In the genomic region with DNA sequence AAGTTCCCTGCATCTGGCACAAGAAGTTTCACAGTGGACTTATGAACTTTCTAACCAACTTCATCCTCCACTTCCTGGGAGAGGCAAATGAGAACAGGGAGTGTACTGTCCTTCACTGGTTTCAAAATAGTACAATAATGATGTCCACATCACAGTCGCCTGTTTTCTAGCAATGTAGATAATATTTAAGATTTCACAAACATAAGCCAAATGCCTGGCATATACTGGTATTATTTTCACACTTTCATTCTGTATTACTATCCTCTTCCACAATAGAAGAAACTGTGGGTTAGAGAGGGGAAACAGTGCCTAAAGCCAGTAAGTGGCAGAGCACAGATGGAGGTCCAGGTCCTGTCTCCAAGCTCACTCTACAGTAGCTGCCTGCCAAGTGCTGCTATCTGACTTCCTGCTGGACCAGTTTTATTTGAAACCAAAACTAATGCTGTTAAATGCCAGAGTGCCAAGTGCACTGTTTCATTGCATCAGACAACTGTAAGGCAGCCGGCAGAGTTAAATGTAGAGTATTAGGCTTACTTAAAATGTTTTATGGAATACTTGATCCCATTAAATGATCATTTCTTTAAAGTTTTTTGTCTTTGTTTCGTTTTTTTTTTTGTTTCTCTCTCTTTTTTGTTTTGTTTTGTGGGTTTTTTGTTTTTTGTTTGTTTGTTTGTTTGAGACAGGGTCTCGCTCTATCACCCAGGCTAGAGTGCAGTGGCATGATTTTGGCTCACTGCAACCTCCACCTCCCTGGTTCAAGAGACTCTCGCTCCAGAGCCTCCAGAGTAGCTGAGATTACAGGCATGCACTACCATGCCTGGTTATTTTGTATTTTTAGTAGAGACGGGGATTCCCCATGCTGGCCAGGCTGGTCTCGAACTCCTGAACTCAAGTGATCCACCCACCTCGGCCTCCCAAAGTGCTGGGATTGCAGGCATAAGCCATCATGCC, we compare ENCODE assay signal across 8 cellular contexts. TPM values are rescaled to one million over a fixed set of nuclear protein-coding genes. Genes with fewer than 3 reads are reported as not detected.
DNase-seq lines count a peak whose midpoint lies in the region; ATAC-seq and TF ChIP-seq lines count a peak whose summit lies in the region.

No MANE protein-coding gene starts in this region.

- H3K27me3 ChIP-seq in mesenchymal stem cell (ENCODE audit: control insufficient read depth in 1 of 2, insufficient read depth in 1 of 2, low read length in 2 of 2): no peaks in the 10 kb centered on the region
- H3K27me3 ChIP-seq in brain microvascular endothelial cell (replicated peaks): no peaks in the 10 kb centered on the region
- H3K27me3 ChIP-seq in uterus: no peaks in the 10 kb centered on the region

- TF ChIP-seq CTCF in cardiac fibroblast (IDR thresholded peaks at IDR 0.05; ENCODE audit: low read depth, low read length): no peak
- TF ChIP-seq CTCF in brain microvascular endothelial cell (IDR thresholded peaks at IDR 0.05; ENCODE audit: low read depth, low read length, missing control alignments): no peak
- TF ChIP-seq CTCF in uterus (IDR thresholded peaks at IDR 0.05): no peak

- H3K4me3 ChIP-seq in cardiac fibroblast (replicated peaks in 1 of 2; ENCODE audit: low read depth in 2 of 2, low read length in 2 of 2): no peak overlapping the region
- H3K4me3 ChIP-seq in mesenchymal stem cell (ENCODE audit: insufficient read depth in 1 of 2, low read depth in 1 of 2, low read length in 2 of 2): no peak overlapping the region
- H3K4me3 ChIP-seq in brain microvascular endothelial cell (ENCODE audit: low read depth, low read length): no peak overlapping the region
- no peak overlapping the region for H3K4me3 ChIP-seq in uterus

- H3K36me3 ChIP-seq in mesenchymal stem cell (ENCODE audit: control insufficient read depth in 1 of 2, insufficient read depth in 2 of 2, low read depth in 1 of 2, low read length in 2 of 2): peaks cover 0 to 3% of the 10 kb centered on the region in 2 experiments
- H3K36me3 ChIP-seq in brain microvascular endothelial cell (replicated peaks): no peaks in the 10 kb centered on the region
- no peaks in the 10 kb centered on the region for H3K36me3 ChIP-seq in uterus

- WGBS in mesenchymal stem cell: 91% methylated on average over 6 of the region's 8 CpGs

- no peak overlapping the region for H2BK5ac ChIP-seq in mesenchymal stem cell (ENCODE audit: low read depth, low read length, poor library complexity, severe bottlenecking)

- H2BK15ac ChIP-seq in mesenchymal stem cell (ENCODE audit: low read depth, poor library complexity, severe bottlenecking): no peak overlapping the region

- H3K4me1 ChIP-seq in mesenchymal stem cell (ENCODE audit: control insufficient read depth, insufficient read depth, low read depth, low read length) (peaks cover 3% of the 10 kb centered on the region), uterus (no peaks in the 10 kb centered on the region)

- no peaks in the 10 kb centered on the region for H3K36me3 Mint-ChIP-seq in activated T-cell treated with anti-CD3 and anti-CD28 coated beads, Interleukin-2, amount 50 U/mL, for 24 hours (ENCODE audit: low read depth)

- peak overlapping the region; percentile 21 to 33 for H3K18ac ChIP-seq in mesenchymal stem cell (ENCODE audit: low read depth in 1 of 2, low read length in 2 of 2)

- DNase-seq in AG20443 (ENCODE audit: low spot score): peak; percentile 54
- peak; percentile 32 for DNase-seq in NCI-H1048 (lab: John Stamatoyannopoulos, UW)
- DNase-seq in cardiac fibroblast (ENCODE audit: low read depth in 2 of 2): peak; percentile 54 to 59
- DNase-seq in mesenchymal stem cell: peak; percentile 25
- no peak for DNase-seq in brain microvascular endothelial cell
- no peak for DNase-seq in activated T-cell treated with anti-CD3 and anti-CD28 coated beads, Interleukin-2, amount 50 U/mL, for 24 hours
- no peak for DNase-seq in uterus

- H3K4me1 Mint-ChIP-seq in activated T-cell treated with anti-CD3 and anti-CD28 coated beads, Interleukin-2, amount 50 U/mL, for 24 hours (ENCODE audit: low read depth): no peaks in the 10 kb centered on the region

- no peak for ATAC-seq in HG02973 (IDR thresholded peaks at IDR 0.05; ENCODE audit: unreplicated experiment)

- peak overlapping the region; percentile 19 for H2BK120ac ChIP-seq in mesenchymal stem cell (ENCODE audit: low read depth, low read length)

- in situ Hi-C loops in brain microvascular endothelial cell (cut with HindIII; ENCODE audit: low pct_ligation_motif_present, low sequenced_read_pairs): no loop called here

- H3K4ac ChIP-seq in mesenchymal stem cell (ENCODE audit: low read depth in 1 of 2, low read length in 2 of 2): no peak overlapping the region

- H3K4me3 Mint-ChIP-seq in activated T-cell treated with anti-CD3 and anti-CD28 coated beads, Interleukin-2, amount 50 U/mL, for 24 hours: no peak overlapping the region

- no peaks in the 10 kb centered on the region for H3K9me3 ChIP-seq in mesenchymal stem cell (ENCODE audit: control insufficient read depth, low read length)
- H3K9me3 ChIP-seq in uterus: no peaks in the 10 kb centered on the region

- no peak overlapping the region for H3K27ac Mint-ChIP-seq in activated T-cell treated with anti-CD3 and anti-CD28 coated beads, Interleukin-2, amount 50 U/mL, for 24 hours

- no peak for TF ChIP-seq POLR2A in uterus (IDR thresholded peaks at IDR 0.05)

- peaks cover 13% of the 10 kb centered on the region for H3K79me1 ChIP-seq in mesenchymal stem cell (replicated peaks; ENCODE audit: low read length, poor library complexity, severe bottlenecking)

- H4K8ac ChIP-seq in mesenchymal stem cell (ENCODE audit: low read length): peak overlapping the region; percentile 72

- H4K91ac ChIP-seq in mesenchymal stem cell (ENCODE audit: low read length): no peak overlapping the region

- H2AFZ ChIP-seq in mesenchymal stem cell (ENCODE audit: low read depth, low read length): no peak overlapping the region

- H3K27ac ChIP-seq in mesenchymal stem cell (ENCODE audit: low read length, poor library complexity, severe bottlenecking) (no peak overlapping the region), brain microvascular endothelial cell (no peak overlapping the region), uterus (no peak overlapping the region)

- no peak overlapping the region for H2BK12ac ChIP-seq in mesenchymal stem cell (ENCODE audit: low read length in 2 of 2)

- H3K9me3 Mint-ChIP-seq in activated T-cell treated with anti-CD3 and anti-CD28 coated beads, Interleukin-2, amount 50 U/mL, for 24 hours: no peaks in the 10 kb centered on the region

- H3K23ac ChIP-seq in mesenchymal stem cell (ENCODE audit: low read length in 2 of 2): no peak overlapping the region

- H3K4me2 ChIP-seq in mesenchymal stem cell (ENCODE audit: low read length, poor library complexity, severe bottlenecking): no peak overlapping the region

- H3K27me3 Mint-ChIP-seq in activated T-cell treated with anti-CD3 and anti-CD28 coated beads, Interleukin-2, amount 50 U/mL, for 24 hours: no peaks in the 10 kb centered on the region

- peak overlapping the region; percentile 35 for H3K9ac ChIP-seq in mesenchymal stem cell (ENCODE audit: low read length)

- no peak overlapping the region for H2AK5ac ChIP-seq in mesenchymal stem cell (ENCODE audit: low read length, severe bottlenecking)

- H3K14ac ChIP-seq in mesenchymal stem cell (ENCODE audit: low read length in 2 of 2): no peak overlapping the region

- intact Hi-C loops in uterus (cut with DNase I; ENCODE audit: low total_unique reads): no loop called here

RNA-seq across cellular contexts. Expression of a gene that starts 15.1 kb away (rescaled TPM):
- polyA plus RNA-seq in mesenchymal stem cell (2013, experiment 1 of 2): 4.2 TPM
- polyA plus RNA-seq in mesenchymal stem cell (2013, experiment 2 of 2): 3.8 TPM
- total RNA-seq in uterus: 10 to 100 TPM in 2 of 4 donors, 1 to 10 TPM in 2; 4.1 to 32.6 (median 17.9) TPM

Comparison
In these comparisons a context has a peak if more than half of its experiments do, and no peak if none do; other contexts are left out.
1. DNase-seq: peak in AG20443 (single experiment), NCI-H1048 (single experiment), cardiac fibroblast (2 of 2) and mesenchymal stem cell (single experiment); none in brain microvascular endothelial cell (single experiment), activated T-cell treated with anti-CD3 and anti-CD28 coated beads, Interleukin-2, amount 50 U/mL, for 24 hours (single experiment) and uterus (0 of 2).